8 cellular contexts compared by ENCODE assay signal in the genomic region with DNA sequence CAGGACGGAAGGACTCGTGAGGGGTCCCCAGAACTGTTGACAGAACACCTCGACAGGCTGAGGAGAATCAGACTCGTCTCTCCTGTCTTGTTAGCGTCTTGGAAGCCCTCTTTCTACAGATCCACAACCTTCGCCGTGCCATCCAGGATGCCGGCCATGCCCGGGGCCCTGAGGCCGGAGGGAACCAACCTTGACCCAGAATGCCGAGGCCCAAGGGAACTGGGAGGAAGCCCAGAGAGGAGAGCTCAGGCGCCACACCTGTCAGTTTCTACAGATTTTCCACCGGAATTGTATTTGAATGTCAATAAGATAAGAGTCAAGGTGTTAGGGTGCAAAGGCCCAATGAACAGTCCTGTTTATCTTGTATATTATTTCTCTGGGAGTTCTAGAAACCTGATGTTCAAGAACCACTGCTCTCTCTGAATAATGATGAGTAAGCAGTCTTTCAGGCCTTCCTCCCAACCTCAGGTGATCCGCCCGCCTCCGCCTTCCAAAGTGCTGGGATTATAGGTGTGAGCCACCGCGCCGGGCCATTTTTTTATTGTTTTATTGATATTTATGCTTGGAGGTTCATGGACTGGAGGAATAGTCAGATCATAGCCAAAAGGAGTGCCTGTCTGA. TPM values are rescaled to one million over a fixed set of nuclear protein-coding genes. Genes with fewer than 3 reads are reported as not detected.
DNase-seq lines count a peak whose midpoint lies in the region; ATAC-seq and TF ChIP-seq lines count a peak whose summit lies in the region.

No MANE protein-coding gene starts in this region.

- DNase-seq in NCI-H82 (lab: John Stamatoyannopoulos, UW) (peak; percentile 14), NCI-H82 treated with DMSO at 0.1 percent for 48 hours (lab: John Stamatoyannopoulos, UW; ENCODE audit: unreplicated experiment) (no peak), mucosa of descending colon (peak; percentile 85 to 87 (median 87)), germinal center (ENCODE audit: low spot score) (no peak), HPDE6-E6E7 (ENCODE audit: extremely low spot score) (no peak)
- DNase-seq in stimulated activated CD4-positive, alpha-beta T cell treated with anti-CD3 and anti-CD28 coated beads, Interleukin-4, amount 100 ng/mL, for 4 hours = no peak

- H3K27me3 ChIP-seq in ectodermal cell (ENCODE audit: control insufficient read depth, insufficient read depth, low read length, poor library complexity, severe bottlenecking) = peaks cover 26% of the 10 kb centered on the region

- H3K27ac ChIP-seq in ectodermal cell (ENCODE audit: insufficient read depth, low read depth, low read length, poor library complexity, severe bottlenecking) (no peak overlapping the region), urinary bladder (ENCODE audit: low read depth) (peak overlapping the region; percentile 60)

- 73 to 76% methylated on average over 14 to 19 of the region's 19 CpGs for WGBS in ectodermal cell, 2 experiments
- 73% methylated on average over 19 of the region's 19 CpGs for WGBS in urinary bladder

- TF ChIP-seq CTCF in mucosa of descending colon (IDR thresholded peaks at IDR 0.05) = no peak

- H3K4me3 ChIP-seq in ectodermal cell (ENCODE audit: insufficient read depth, low read depth, low read length) (peak overlapping the region; percentile 59), mucosa of descending colon (no peak overlapping the region), urinary bladder (ENCODE audit: low read depth, low read length) (peak overlapping the region; percentile 56)

- H3K4me1 ChIP-seq in ectodermal cell (ENCODE audit: control insufficient read depth, insufficient read depth, low read length) (peaks cover 8% of the 10 kb centered on the region), mucosa of descending colon (ENCODE audit: low read depth) (peaks cover 19% of the 10 kb centered on the region), urinary bladder (ENCODE audit: insufficient read depth) (no peaks in the 10 kb centered on the region)

- H3K36me3 ChIP-seq in ectodermal cell (ENCODE audit: control insufficient read depth, insufficient read depth, low read length) = no peaks in the 10 kb centered on the region
- no peaks in the 10 kb centered on the region for H3K36me3 ChIP-seq in mucosa of descending colon (ENCODE audit: low read depth)
- no peaks in the 10 kb centered on the region for H3K36me3 ChIP-seq in urinary bladder (ENCODE audit: insufficient read depth)

- ATAC-seq in mucosa of descending colon = peak; percentile 82

- intact Hi-C loops in mucosa of descending colon (cut with DNase I, micrococcal nuclease) = no loop called here

- H3K9me3 ChIP-seq in ectodermal cell (ENCODE audit: control insufficient read depth, low read length) (no peaks in the 10 kb centered on the region), mucosa of descending colon (no peaks in the 10 kb centered on the region)

RNA-seq across cellular contexts. Expression of gene ME1, which starts 0.8 kb away (rescaled TPM):
- 2.5 TPM for polyA plus RNA-seq in ectodermal cell (2013, experiment 1 of 4)
- polyA plus RNA-seq in ectodermal cell (2013, experiment 2 of 4) = 2.4 TPM
- 1.7 TPM for polyA plus RNA-seq in ectodermal cell (2013, experiment 3 of 4)
- polyA plus RNA-seq in ectodermal cell (2013, experiment 4 of 4) = 1.9 TPM
- 10 to 100 TPM in 1 of 3 donors, 1 to 10 TPM in 2; 2.6 to 10.4 (median 7.3) TPM for total RNA-seq in mucosa of descending colon
- 12.3 TPM for total RNA-seq in urinary bladder
- polyA plus RNA-seq in urinary bladder = 23.4 TPM

Comparison
In these comparisons a context has a peak if more than half of its experiments do, and no peak if none do; other contexts are left out.
1. DNase-seq: peak in NCI-H82 (single experiment) and mucosa of descending colon (3 of 3); none in NCI-H82 treated with DMSO at 0.1 percent for 48 hours (single experiment), germinal center (single experiment), stimulated activated CD4-positive, alpha-beta T cell treated with anti-CD3 and anti-CD28 coated beads, Interleukin-4, amount 100 ng/mL, for 4 hours (0 of 2) and HPDE6-E6E7 (single experiment).